Comparison of ENCODE assay signal across 9 cellular contexts in the genomic region with DNA sequence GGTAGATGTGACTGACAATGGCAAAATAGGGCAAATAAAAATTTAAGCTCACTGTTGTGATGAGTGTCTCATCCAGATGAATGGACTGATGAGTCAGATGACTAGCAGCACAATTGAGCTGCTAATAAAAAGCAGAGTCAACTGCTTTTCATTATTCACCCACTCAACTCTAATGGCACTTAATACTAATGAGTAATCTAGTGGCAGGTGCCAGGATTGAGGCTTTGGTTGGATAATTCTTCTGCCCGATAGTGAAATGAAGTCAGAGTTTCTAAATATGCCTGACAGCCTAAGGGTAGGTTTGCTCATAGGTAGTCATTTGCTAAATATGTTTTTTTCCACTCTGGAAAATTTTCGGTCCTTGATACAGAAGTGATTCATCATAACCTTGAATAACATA. TPM values are rescaled to one million over a fixed set of nuclear protein-coding genes. Genes with fewer than 3 reads are reported as not detected.
DNase-seq lines count a peak whose midpoint lies in the region; ATAC-seq and TF ChIP-seq lines count a peak whose summit lies in the region.
"Had no signal": no experiment of that assay in that cellular context is flagged by ENCODE, and none has a peak within 500 bp of the region (broad histone marks: within the 10 kb centered on the region; RNA-seq: fewer than 3 reads in every experiment).

No MANE protein-coding gene starts in this region.

- peak in 3 of 4 donors; percentile 68 to 89 (median 78) for ATAC-seq in heart left ventricle
- ATAC-seq in upper lobe of right lung: peak; percentile 9

- H3K9me3 Mint-ChIP-seq in activated CD4-positive, alpha-beta memory T cell treated with anti-CD3 and anti-CD28 coated beads, Interleukin-2, amount 10 ng/mL, durations not matched to agents 7 days and 5 days: no peaks in the 10 kb centered on the region
- H3K9me3 Mint-ChIP-seq in type B pancreatic cell: no peaks in the 10 kb centered on the region

- peaks cover 63% of the 10 kb centered on the region for H3K4me1 Mint-ChIP-seq in activated CD4-positive, alpha-beta memory T cell treated with anti-CD3 and anti-CD28 coated beads, Interleukin-2, amount 10 ng/mL, durations not matched to agents 7 days and 5 days
- peaks cover 4% of the 10 kb centered on the region for H3K4me1 Mint-ChIP-seq in type B pancreatic cell (ENCODE audit: unreplicated experiment)

- intact Hi-C loops in heart left ventricle (cut with DNase I): no loop called here
- intact Hi-C loops in left ventricle myocardium inferior (cut with micrococcal nuclease): no loop called here
- intact Hi-C loops in upper lobe of right lung (cut with DNase I): no loop called here

- peaks cover 75% of the 10 kb centered on the region for H3K36me3 Mint-ChIP-seq in activated CD4-positive, alpha-beta memory T cell treated with anti-CD3 and anti-CD28 coated beads, Interleukin-2, amount 10 ng/mL, durations not matched to agents 7 days and 5 days (ENCODE audit: low read depth)
- peaks cover 19% of the 10 kb centered on the region for H3K36me3 Mint-ChIP-seq in type B pancreatic cell

- H3K27ac ChIP-seq in heart left ventricle: peak overlapping the region in 9 of 12 donors; percentile 7 to 65 (median 50)
- H3K27ac ChIP-seq in right atrium auricular region: peak overlapping the region in 1 of 2 donors; percentile 65
- H3K27ac ChIP-seq in left ventricle myocardium inferior (replicated peaks): peak overlapping the region; percentile 46
- no peak overlapping the region for H3K27ac ChIP-seq in upper lobe of right lung

- TF ChIP-seq CTCF in heart left ventricle (IDR thresholded peaks at IDR 0.05) (no peak), right atrium auricular region (IDR thresholded peaks at IDR 0.05) (no peak), left ventricle myocardium inferior (IDR thresholded peaks at IDR 0.05; ENCODE audit: borderline replicate concordance) (no peak), upper lobe of right lung (IDR thresholded peaks at IDR 0.05) (no peak), type B pancreatic cell (conservative IDR thresholded peaks at IDR 0.05) (no peak)

- peaks cover 0 to 67% (median 37%) of the 10 kb centered on the region in 12 donors for H3K4me1 ChIP-seq in heart left ventricle
- H3K4me1 ChIP-seq in right atrium auricular region: peaks cover 0 to 34% of the 10 kb centered on the region in 2 donors
- H3K4me1 ChIP-seq in left ventricle myocardium inferior: peaks cover 73% of the 10 kb centered on the region
- H3K4me1 ChIP-seq in upper lobe of right lung: peaks cover 22% of the 10 kb centered on the region

- peaks cover 0 to 5% (median 0%) of the 10 kb centered on the region in 9 donors for H3K27me3 ChIP-seq in heart left ventricle
- no peaks in the 10 kb centered on the region for H3K27me3 ChIP-seq in right atrium auricular region
- no peaks in the 10 kb centered on the region for H3K27me3 ChIP-seq in left ventricle myocardium inferior (ENCODE audit: low read depth)
- no peaks in the 10 kb centered on the region for H3K27me3 ChIP-seq in upper lobe of right lung

- H3K4me3 ChIP-seq in heart left ventricle (no peak overlapping the region), right atrium auricular region (no peak overlapping the region), left ventricle myocardium inferior (no peak overlapping the region), upper lobe of right lung (no peak overlapping the region)

- H3K9me3 ChIP-seq in heart left ventricle (no peaks in the 10 kb centered on the region), right atrium auricular region (no peaks in the 10 kb centered on the region), left ventricle myocardium inferior (replicated peaks) (no peaks in the 10 kb centered on the region), upper lobe of right lung (no peaks in the 10 kb centered on the region)

- CTCF ChIA-PET in activated CD4-positive, alpha-beta memory T cell treated with anti-CD3 and anti-CD28 coated beads, Interleukin-2, amount 10 ng/mL, durations not matched to agents 7 days and 5 days (lab: Charles Lee): no interaction called here

- POLR2A ChIA-PET in activated CD4-positive, alpha-beta memory T cell treated with anti-CD3 and anti-CD28 coated beads, Interleukin-2, amount 10 ng/mL, durations not matched to agents 7 days and 5 days (lab: Charles Lee): interaction anchor here (1.0 to 6.6 kb wide), 2 partner anchors 11 to 431 kb away, joined by 3 to 87 read pairs; partner anchors contain the start of gene OGT

- no peak overlapping the region for H3K4me3 Mint-ChIP-seq in activated CD4-positive, alpha-beta memory T cell treated with anti-CD3 and anti-CD28 coated beads, Interleukin-2, amount 10 ng/mL, durations not matched to agents 7 days and 5 days
- H3K4me3 Mint-ChIP-seq in type B pancreatic cell: no peak overlapping the region

- peak overlapping the region; percentile 53 for H3K27ac Mint-ChIP-seq in activated CD4-positive, alpha-beta memory T cell treated with anti-CD3 and anti-CD28 coated beads, Interleukin-2, amount 10 ng/mL, durations not matched to agents 7 days and 5 days
- H3K27ac Mint-ChIP-seq in type B pancreatic cell: no peak overlapping the region

- TF ChIP-seq POLR2A in heart left ventricle (IDR thresholded peaks at IDR 0.05): no peak

- H3K27me3 Mint-ChIP-seq in activated CD4-positive, alpha-beta memory T cell treated with anti-CD3 and anti-CD28 coated beads, Interleukin-2, amount 10 ng/mL, durations not matched to agents 7 days and 5 days: no peaks in the 10 kb centered on the region
- H3K27me3 Mint-ChIP-seq in type B pancreatic cell: no peaks in the 10 kb centered on the region

- WGBS in heart left ventricle, 4 donors: 22 to 51% (median 42%) methylated on average over 2 of the region's 2 CpGs

- DNase-seq in heart left ventricle (no peak), right atrium auricular region (ENCODE audit: low spot score) (no peak), left ventricle myocardium inferior (no peak), upper lobe of right lung (no peak), T-helper 9 cell (no peak), type B pancreatic cell (ENCODE audit: extremely low spot score, unreplicated experiment) (no peak)
- DNase-seq in activated CD4-positive, alpha-beta memory T cell treated with anti-CD3 and anti-CD28 coated beads, Interleukin-2, amount 10 ng/mL, durations not matched to agents 7 days and 5 days: no peak
- DNase-seq in NK-92 treated with Interleukin-12 subunit alpha and Interleukin-12 subunit beta, amount 100 ng/mL, for 24 hours (lab: John Stamatoyannopoulos, UW): no peak
- DNase-seq: stimulated activated CD4-positive, alpha-beta T cell treated with anti-CD3 and anti-CD28 coated beads, Interleukin-12 subunit alpha, Interleukin-12 subunit beta, amount 100 ng/mL, for 4 hours had no signal

- H3K36me3 ChIP-seq in heart left ventricle (peaks cover 0 to 56% (median 43%) of the 10 kb centered on the region in 9 donors), right atrium auricular region (peaks cover 25% of the 10 kb centered on the region), left ventricle myocardium inferior (peaks cover 24% of the 10 kb centered on the region), upper lobe of right lung (peaks cover 29% of the 10 kb centered on the region)

RNA-seq across cellular contexts. Expression of gene OGT, which starts 10.4 kb away (rescaled TPM):
- 10 to 100 TPM; 64.8 to 84.1 (median 77.4) TPM for total RNA-seq in heart left ventricle
- polyA plus RNA-seq in heart left ventricle: 10 to 100 TPM; 20.0 to 33.3 TPM
- 10 to 100 TPM; 50.8 to 54.0 TPM for total RNA-seq in right atrium auricular region
- total RNA-seq in activated CD4-positive, alpha-beta memory T cell treated with anti-CD3 and anti-CD28 coated beads, Interleukin-2, amount 10 ng/mL, durations not matched to agents 7 days and 5 days: 100 to 1,000 TPM; 360 to 382 TPM
- 83.8 TPM for total RNA-seq in left ventricle myocardium inferior
- 129 TPM for total RNA-seq in upper lobe of right lung
- 121 and 180 TPM in 2 replicates for total RNA-seq in type B pancreatic cell (ENCODE audit: low replicate concordance)

RNA-seq across cellular contexts. Expression of gene GCNA, which starts 34.9 kb away (rescaled TPM):
- total RNA-seq in heart left ventricle (1 to 10 TPM in 6 of 9 donors, under 1 TPM in 3; 0.56 to 1.6 (median 1.1) TPM), right atrium auricular region (1 to 10 TPM in 1 of 2 donors, under 1 TPM in 1; 0.48 to 3.0 TPM), left ventricle myocardium inferior (1.4 TPM), upper lobe of right lung (3.4 TPM), type B pancreatic cell (ENCODE audit: low replicate concordance) (0.79 and 2.1 TPM in 2 replicates)
- 1 to 10 TPM; 1.1 to 2.0 TPM for polyA plus RNA-seq in heart left ventricle
- 1 to 10 TPM; 4.4 to 5.3 TPM for total RNA-seq in activated CD4-positive, alpha-beta memory T cell treated with anti-CD3 and anti-CD28 coated beads, Interleukin-2, amount 10 ng/mL, durations not matched to agents 7 days and 5 days
